18 cellular contexts compared by ENCODE assay signal in the genomic region with DNA sequence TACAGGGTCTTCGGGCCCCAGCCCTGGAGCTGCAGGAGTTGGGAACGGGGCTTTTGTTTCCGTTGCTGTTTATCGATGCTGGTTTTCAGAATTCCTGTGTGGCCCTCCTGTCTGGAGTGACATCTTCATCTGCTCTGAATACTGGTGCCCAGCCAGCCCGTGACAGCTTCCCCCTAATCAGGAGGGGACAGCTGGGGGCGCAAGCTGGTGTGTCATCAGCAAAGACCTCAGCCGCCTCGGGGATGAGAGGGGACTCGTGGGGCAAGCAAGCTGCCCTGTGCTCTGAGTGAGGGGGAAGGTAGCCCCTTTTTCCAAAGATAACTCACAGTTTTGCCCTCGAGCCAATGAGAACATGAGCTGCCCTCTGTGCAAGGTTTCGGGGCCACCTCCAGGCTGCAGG.
A peak's percentile ranks its signal among the peaks of the same experiment; 100 is the strongest.
DNase-seq lines count a peak whose midpoint lies in the region; ATAC-seq and TF ChIP-seq lines count a peak whose summit lies in the region.
"Had no signal": no experiment of that assay in that cellular context is flagged by ENCODE, and none has a peak within 500 bp of the region (broad histone marks: within the 10 kb centered on the region; RNA-seq: fewer than 3 reads in every experiment).

No MANE protein-coding gene starts in this region.

- ATAC-seq in heart left ventricle (no peak), right lobe of liver (no peak), gastrocnemius medialis (no peak)
- ATAC-seq: activated T-cell treated with anti-CD3 and anti-CD28 coated beads, Interleukin-2, amount 50 U/mL, for 72 hours; effector memory CD8-positive, alpha-beta T cell; left ventricle myocardium superior; Panc1 had no signal

- peak overlapping the region; percentile 96 for H3K27ac ChIP-seq in left ventricle myocardium inferior (replicated peaks)
- peak overlapping the region in 2 of 12 donors; percentile 5 to 87 for H3K27ac ChIP-seq in heart left ventricle
- H3K27ac ChIP-seq in right lobe of liver, result peak overlapping the region in 2 of 3 donors; percentile 73 to 93
- H3K27ac ChIP-seq in gastrocnemius medialis, result peak overlapping the region; percentile 92 to 97 (median 94)

- TF ChIP-seq CTCF in left ventricle myocardium inferior (IDR thresholded peaks at IDR 0.05; ENCODE audit: borderline replicate concordance) (no peak), heart left ventricle (IDR thresholded peaks at IDR 0.05) (no peak), right lobe of liver (IDR thresholded peaks at IDR 0.05) (no peak), gastrocnemius medialis (IDR thresholded peaks at IDR 0.05 in 4 of 5, conservative IDR thresholded peaks at IDR 0.05 in 1 of 5) (no peak)

- DNase-seq in left ventricle myocardium inferior, result no peak
- DNase-seq in heart left ventricle, result no peak
- DNase-seq in right lobe of liver, result no peak
- no peak for DNase-seq in gastrocnemius medialis
- no peak for DNase-seq in NCI-H2196 (lab: John Stamatoyannopoulos, UW; ENCODE audit: unreplicated experiment)
- no peak for DNase-seq in HT-29 (ENCODE audit: low spot score)
- no peak for DNase-seq in stimulated activated CD4-positive, alpha-beta T cell treated with anti-CD3 and anti-CD28 coated beads, Interleukin-2, amount 100 ng/mL, for 24 hours
- DNase-seq in kidney glomerular epithelial cell (lab: John Stamatoyannopoulos, UW), result no peak
- DNase-seq: activated CD4-positive, alpha-beta memory T cell treated with anti-CD3 and anti-CD28 coated beads, Interleukin-2, amount 10 ng/mL, durations not matched to agents 7 days and 5 days; activated T-cell treated with anti-CD3 and anti-CD28 coated beads, Interleukin-2, amount 50 U/mL, for 72 hours; CD4-positive, CD25-positive, alpha-beta regulatory T cell; central memory CD4-positive, alpha-beta T cell; effector memory CD8-positive, alpha-beta T cell; HCEC 1CT; left ventricle myocardium superior; NCI-H2029 treated with DMSO at 0.1 percent for 48 hours; testis had no signal

- in situ Hi-C loops in gastrocnemius medialis (cut with MboI; ENCODE audit: low sequenced_read_pairs in 4 of 4), result loop anchor here in 2 of 4 donors (5.0 to 25.0 kb wide), 2 partner anchors 65 to 100 kb away; partner anchors contain the start of gene RXRA (in 1 of the 2)

- H3K4me3 ChIP-seq in left ventricle myocardium inferior, result no peak overlapping the region
- no peak overlapping the region for H3K4me3 ChIP-seq in heart left ventricle
- H3K4me3 ChIP-seq in right lobe of liver, result no peak overlapping the region
- H3K4me3 ChIP-seq in gastrocnemius medialis, result no peak overlapping the region
- H3K4me3 ChIP-seq: testis had no signal

- H3K4me1 ChIP-seq in left ventricle myocardium inferior, result peaks cover 98% of the 10 kb centered on the region
- H3K4me1 ChIP-seq in heart left ventricle, result peaks cover 5 to 92% (median 62%) of the 10 kb centered on the region in 12 donors
- peaks cover 0 to 75% (median 38%) of the 10 kb centered on the region in 4 donors for H3K4me1 ChIP-seq in right lobe of liver
- peaks cover 82 to 86% of the 10 kb centered on the region in 2 donors for H3K4me1 ChIP-seq in gastrocnemius medialis

- TF ChIP-seq POLR2A in heart left ventricle (IDR thresholded peaks at IDR 0.05) (no peak), right lobe of liver (IDR thresholded peaks at IDR 0.05) (no peak), gastrocnemius medialis (IDR thresholded peaks at IDR 0.05) (no peak)

- H3K9me3 ChIP-seq in left ventricle myocardium inferior (replicated peaks) (no peaks in the 10 kb centered on the region), heart left ventricle (no peaks in the 10 kb centered on the region), right lobe of liver (no peaks in the 10 kb centered on the region), gastrocnemius medialis (no peaks in the 10 kb centered on the region)
- H3K9me3 ChIP-seq: testis had no signal

- intact Hi-C loops in left ventricle myocardium inferior (cut with micrococcal nuclease), result no loop called here
- intact Hi-C loops in heart left ventricle (cut with DNase I), result loop anchor here in 5 of 10 donors (5.0 to 10.0 kb wide), 3 partner anchors 62 to 112 kb away; partner anchors contain the start of gene RXRA (in 4 of the 5)
- intact Hi-C loops in right lobe of liver (cut with DNase I), result loop anchor here in 1 of 2 donors (10.0 kb wide), 2 partner anchors 52 to 92 kb away; no protein-coding TSS in a partner anchor
- intact Hi-C loops in gastrocnemius medialis (cut with DNase I; ENCODE audit: low total_unique reads), result no loop called here

- WGBS in heart left ventricle, 4 donors, result 86 to 91% (median 89%) methylated on average over 11 of the region's 11 CpGs
- 54% methylated on average over 9 of the region's 11 CpGs for WGBS in right lobe of liver (ENCODE audit: insufficient coverage, low coverage, low lambda C conversion rate, missing lambda C conversion rate)

- H3K27me3 ChIP-seq in left ventricle myocardium inferior (ENCODE audit: low read depth) (no peaks in the 10 kb centered on the region), heart left ventricle (no peaks in the 10 kb centered on the region), right lobe of liver (no peaks in the 10 kb centered on the region), gastrocnemius medialis (no peaks in the 10 kb centered on the region)
- H3K27me3 ChIP-seq: testis had no signal

- H3K36me3 ChIP-seq in left ventricle myocardium inferior (peaks cover 31% of the 10 kb centered on the region), heart left ventricle (peaks cover 0 to 37% (median 19%) of the 10 kb centered on the region in 9 donors), right lobe of liver (peaks cover 0 to 30% (median 10%) of the 10 kb centered on the region in 4 donors), gastrocnemius medialis (no peaks in the 10 kb centered on the region)
